In the genomic region with DNA sequence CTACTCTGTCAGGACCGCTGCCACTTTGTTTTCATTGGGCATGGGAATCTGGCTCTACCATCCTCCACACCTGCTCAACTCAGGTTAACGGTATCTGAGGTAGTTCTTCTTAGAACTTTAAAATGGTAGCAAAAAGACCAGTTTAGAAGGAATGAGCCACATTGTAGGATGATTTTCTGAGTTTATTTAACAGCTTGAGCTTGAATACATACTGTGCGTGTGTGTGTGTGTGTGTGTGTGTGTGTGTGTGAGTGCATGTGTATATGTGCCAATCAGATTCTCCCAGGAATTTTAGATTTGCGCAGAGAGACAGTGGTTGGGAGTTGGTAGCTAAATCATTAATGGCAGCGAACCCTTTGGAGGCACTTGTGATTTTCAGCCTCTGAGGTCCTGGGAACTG, we compare ENCODE assay signal across 2 cellular contexts.
TF ChIP-seq lines count a peak whose summit lies in the region.

No MANE protein-coding gene starts in this region.

TF ChIP-seq in A549, 52 proteins besides CTCF, POLR2A, EP300 and RAD21:
- TF ChIP-seq, protein P1, sequence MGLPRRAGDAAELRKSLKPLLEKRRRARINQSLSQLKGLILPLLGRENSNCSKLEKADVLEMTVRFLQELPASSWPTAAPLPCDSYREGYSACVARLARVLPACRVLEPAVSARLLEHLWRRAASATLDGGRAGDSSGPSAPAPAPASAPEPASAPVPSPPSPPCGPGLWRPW (IDR thresholded peaks at IDR 0.05): no peak
- TF ChIP-seq HEYL (CRISPR knock-in tag; IDR thresholded peaks at IDR 0.05) (no peak), POLR2AphosphoS2 (conservative IDR thresholded peaks at IDR 0.05; ENCODE audit: low read length) (no peak), RCOR1 (IDR thresholded peaks at IDR 0.05; ENCODE audit: low read depth, low read length) (no peak), MYC (IDR thresholded peaks at IDR 0.05; ENCODE audit: borderline replicate concordance, low read length) (no peak), JUNB (IDR thresholded peaks at IDR 0.05) (no peak)
- TF ChIP-seq, protein P2, sequence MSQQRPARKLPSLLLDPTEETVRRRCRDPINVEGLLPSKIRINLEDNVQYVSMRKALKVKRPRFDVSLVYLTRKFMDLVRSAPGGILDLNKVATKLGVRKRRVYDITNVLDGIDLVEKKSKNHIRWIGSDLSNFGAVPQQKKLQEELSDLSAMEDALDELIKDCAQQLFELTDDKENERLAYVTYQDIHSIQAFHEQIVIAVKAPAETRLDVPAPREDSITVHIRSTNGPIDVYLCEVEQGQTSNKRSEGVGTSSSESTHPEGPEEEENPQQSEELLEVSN (IDR thresholded peaks at IDR 0.05; ENCODE audit: borderline replicate concordance, low read depth): no peak

TF ChIP-seq in H1, 55 proteins besides CTCF, POLR2A, EP300 and RAD21:
- TF ChIP-seq TBP (IDR thresholded peaks at IDR 0.05; ENCODE audit: low read depth, low read length): no peak
- no peak for TF ChIP-seq ASH2L (IDR thresholded peaks at IDR 0.05; ENCODE audit: low read length)
TF ChIP-seq in H1: peak in this region for 0.
